ENCODE assay signal across 1 cellular context in the genomic region with DNA sequence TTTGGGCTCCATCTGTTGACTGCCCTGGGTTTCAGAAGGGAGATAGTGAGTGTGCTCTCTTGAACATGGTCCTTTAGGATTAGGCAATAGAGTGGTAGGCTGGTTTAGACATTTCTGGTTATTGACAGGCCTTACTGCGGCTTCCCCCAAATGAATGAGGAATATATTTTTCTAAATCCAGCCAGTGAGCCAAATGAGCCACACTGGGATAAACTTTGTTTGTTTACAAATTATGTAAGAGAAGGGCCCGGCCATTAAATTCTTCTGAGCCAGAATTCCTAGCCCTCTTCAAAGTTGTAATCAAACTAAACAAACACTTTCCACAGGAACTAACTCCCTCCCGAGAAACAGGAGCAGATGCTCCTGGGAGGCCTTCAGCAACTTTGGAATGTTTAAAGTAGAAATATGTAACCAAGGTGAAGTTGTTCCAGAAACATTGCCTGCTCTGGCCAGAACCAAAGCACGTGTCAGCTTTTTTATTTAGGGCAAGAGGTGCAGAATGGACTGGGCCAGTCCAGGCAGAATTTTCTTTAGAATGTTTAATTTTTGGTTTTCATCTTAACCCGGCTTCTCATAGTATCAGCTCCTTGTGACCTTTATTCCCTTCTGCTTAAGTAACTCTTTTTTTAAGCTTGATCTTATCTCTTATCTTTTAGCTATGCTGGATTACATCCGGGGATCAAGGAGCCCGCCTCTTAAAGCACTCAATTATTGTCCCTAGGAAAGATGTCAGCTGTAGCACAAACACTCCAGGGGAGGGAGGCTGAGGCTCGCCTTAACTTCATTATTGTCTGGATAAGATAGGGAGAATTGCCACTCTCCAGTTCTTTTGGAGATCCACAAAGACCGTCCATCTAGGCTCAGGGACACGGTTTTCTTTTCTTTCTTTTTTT.
TF ChIP-seq lines count a peak whose summit lies in the region.

No MANE protein-coding gene starts in this region.

TF ChIP-seq in WTC11, 78 proteins besides CTCF, POLR2A, EP300 and RAD21 (continued from another document):
- TF ChIP-seq, protein P1, sequence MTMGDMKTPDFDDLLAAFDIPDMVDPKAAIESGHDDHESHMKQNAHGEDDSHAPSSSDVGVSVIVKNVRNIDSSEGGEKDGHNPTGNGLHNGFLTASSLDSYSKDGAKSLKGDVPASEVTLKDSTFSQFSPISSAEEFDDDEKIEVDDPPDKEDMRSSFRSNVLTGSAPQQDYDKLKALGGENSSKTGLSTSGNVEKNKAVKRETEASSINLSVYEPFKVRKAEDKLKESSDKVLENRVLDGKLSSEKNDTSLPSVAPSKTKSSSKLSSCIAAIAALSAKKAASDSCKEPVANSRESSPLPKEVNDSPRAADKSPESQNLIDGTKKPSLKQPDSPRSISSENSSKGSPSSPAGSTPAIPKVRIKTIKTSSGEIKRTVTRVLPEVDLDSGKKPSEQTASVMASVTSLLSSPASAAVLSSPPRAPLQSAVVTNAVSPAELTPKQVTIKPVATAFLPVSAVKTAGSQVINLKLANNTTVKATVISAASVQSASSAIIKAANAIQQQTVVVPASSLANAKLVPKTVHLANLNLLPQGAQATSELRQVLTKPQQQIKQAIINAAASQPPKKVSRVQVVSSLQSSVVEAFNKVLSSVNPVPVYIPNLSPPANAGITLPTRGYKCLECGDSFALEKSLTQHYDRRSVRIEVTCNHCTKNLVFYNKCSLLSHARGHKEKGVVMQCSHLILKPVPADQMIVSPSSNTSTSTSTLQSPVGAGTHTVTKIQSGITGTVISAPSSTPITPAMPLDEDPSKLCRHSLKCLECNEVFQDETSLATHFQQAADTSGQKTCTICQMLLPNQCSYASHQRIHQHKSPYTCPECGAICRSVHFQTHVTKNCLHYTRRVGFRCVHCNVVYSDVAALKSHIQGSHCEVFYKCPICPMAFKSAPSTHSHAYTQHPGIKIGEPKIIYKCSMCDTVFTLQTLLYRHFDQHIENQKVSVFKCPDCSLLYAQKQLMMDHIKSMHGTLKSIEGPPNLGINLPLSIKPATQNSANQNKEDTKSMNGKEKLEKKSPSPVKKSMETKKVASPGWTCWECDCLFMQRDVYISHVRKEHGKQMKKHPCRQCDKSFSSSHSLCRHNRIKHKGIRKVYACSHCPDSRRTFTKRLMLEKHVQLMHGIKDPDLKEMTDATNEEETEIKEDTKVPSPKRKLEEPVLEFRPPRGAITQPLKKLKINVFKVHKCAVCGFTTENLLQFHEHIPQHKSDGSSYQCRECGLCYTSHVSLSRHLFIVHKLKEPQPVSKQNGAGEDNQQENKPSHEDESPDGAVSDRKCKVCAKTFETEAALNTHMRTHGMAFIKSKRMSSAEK (CRISPR knock-in tag; IDR thresholded peaks at IDR 0.05; ENCODE audit: borderline replicate concordance) = no peak
- TF ChIP-seq, protein P2, sequence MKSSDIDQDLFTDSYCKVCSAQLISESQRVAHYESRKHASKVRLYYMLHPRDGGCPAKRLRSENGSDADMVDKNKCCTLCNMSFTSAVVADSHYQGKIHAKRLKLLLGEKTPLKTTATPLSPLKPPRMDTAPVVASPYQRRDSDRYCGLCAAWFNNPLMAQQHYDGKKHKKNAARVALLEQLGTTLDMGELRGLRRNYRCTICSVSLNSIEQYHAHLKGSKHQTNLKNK (CRISPR knock-in tag; IDR thresholded peaks at IDR 0.05) = no peak
- TF ChIP-seq, protein P3, sequence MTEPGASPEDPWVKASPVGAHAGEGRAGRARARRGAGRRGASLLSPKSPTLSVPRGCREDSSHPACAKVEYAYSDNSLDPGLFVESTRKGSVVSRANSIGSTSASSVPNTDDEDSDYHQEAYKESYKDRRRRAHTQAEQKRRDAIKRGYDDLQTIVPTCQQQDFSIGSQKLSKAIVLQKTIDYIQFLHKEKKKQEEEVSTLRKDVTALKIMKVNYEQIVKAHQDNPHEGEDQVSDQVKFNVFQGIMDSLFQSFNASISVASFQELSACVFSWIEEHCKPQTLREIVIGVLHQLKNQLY (CRISPR knock-in tag; IDR thresholded peaks at IDR 0.05) = no peak
- TF ChIP-seq, protein P4, sequence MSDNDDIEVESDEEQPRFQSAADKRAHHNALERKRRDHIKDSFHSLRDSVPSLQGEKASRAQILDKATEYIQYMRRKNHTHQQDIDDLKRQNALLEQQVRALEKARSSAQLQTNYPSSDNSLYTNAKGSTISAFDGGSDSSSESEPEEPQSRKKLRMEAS (CRISPR knock-in tag; IDR thresholded peaks at IDR 0.05) = no peak
- TF ChIP-seq, protein P5, sequence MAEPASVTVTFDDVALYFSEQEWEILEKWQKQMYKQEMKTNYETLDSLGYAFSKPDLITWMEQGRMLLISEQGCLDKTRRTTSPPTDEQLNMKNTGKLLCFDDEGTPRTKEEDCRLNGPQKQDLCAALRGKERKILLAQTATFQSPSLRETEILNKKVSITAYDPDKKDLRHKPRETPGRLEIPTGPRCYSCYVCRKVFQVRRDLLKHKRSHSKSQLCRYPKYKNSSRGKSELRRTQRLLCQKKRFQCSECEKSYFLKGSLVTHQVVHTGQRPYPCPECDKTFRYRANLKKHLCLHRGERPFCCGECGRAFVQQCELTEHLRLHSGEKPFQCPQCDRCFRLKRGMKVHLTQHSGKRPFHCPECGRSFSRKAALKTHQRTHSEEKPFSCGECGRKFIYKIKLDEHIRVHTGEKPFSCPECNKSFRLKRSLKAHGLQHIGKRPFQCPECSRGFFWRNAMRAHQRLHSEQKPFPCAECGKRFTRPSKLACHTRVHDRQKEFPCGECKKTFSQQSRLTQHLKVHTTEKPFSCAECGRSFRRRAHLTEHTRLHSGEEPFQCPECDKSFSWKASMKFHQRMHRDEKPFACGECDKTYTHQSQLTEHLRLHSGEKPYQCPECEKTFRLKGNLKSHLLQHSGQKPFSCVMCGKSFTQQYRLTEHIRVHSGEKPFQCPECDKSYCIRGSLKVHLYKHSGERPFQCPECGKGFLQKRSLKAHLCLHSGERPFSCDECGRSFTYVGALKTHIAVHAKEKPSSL (CRISPR knock-in tag; conservative IDR thresholded peaks at IDR 0.05) = no peak
- TF ChIP-seq, protein P6, sequence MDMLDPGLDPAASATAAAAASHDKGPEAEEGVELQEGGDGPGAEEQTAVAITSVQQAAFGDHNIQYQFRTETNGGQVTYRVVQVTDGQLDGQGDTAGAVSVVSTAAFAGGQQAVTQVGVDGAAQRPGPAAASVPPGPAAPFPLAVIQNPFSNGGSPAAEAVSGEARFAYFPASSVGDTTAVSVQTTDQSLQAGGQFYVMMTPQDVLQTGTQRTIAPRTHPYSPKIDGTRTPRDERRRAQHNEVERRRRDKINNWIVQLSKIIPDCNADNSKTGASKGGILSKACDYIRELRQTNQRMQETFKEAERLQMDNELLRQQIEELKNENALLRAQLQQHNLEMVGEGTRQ (CRISPR knock-in tag; IDR thresholded peaks at IDR 0.05) = no peak
- TF ChIP-seq, protein P7, sequence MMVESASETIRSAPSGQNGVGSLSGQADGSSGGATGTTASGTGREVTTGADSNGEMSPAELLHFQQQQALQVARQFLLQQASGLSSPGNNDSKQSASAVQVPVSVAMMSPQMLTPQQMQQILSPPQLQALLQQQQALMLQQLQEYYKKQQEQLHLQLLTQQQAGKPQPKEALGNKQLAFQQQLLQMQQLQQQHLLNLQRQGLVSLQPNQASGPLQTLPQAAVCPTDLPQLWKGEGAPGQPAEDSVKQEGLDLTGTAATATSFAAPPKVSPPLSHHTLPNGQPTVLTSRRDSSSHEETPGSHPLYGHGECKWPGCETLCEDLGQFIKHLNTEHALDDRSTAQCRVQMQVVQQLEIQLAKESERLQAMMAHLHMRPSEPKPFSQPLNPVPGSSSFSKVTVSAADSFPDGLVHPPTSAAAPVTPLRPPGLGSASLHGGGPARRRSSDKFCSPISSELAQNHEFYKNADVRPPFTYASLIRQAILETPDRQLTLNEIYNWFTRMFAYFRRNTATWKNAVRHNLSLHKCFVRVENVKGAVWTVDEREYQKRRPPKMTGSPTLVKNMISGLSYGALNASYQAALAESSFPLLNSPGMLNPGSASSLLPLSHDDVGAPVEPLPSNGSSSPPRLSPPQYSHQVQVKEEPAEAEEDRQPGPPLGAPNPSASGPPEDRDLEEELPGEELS (CRISPR knock-in tag; IDR thresholded peaks at IDR 0.05) = no peak
- no peak for TF ChIP-seq ZNF138 (CRISPR knock-in tag; conservative IDR thresholded peaks at IDR 0.05)
- TF ChIP-seq, protein P8, sequence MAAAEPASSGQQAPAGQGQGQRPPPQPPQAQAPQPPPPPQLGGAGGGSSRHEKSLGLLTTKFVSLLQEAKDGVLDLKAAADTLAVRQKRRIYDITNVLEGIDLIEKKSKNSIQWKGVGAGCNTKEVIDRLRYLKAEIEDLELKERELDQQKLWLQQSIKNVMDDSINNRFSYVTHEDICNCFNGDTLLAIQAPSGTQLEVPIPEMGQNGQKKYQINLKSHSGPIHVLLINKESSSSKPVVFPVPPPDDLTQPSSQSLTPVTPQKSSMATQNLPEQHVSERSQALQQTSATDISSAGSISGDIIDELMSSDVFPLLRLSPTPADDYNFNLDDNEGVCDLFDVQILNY (CRISPR knock-in tag; IDR thresholded peaks at IDR 0.05) = no peak
- no peak for TF ChIP-seq ZNF121 (CRISPR knock-in tag; IDR thresholded peaks at IDR 0.05)
- no peak for TF ChIP-seq ZBTB21 (CRISPR knock-in tag; IDR thresholded peaks at IDR 0.05; ENCODE audit: borderline replicate concordance)
